In the genomic region with DNA sequence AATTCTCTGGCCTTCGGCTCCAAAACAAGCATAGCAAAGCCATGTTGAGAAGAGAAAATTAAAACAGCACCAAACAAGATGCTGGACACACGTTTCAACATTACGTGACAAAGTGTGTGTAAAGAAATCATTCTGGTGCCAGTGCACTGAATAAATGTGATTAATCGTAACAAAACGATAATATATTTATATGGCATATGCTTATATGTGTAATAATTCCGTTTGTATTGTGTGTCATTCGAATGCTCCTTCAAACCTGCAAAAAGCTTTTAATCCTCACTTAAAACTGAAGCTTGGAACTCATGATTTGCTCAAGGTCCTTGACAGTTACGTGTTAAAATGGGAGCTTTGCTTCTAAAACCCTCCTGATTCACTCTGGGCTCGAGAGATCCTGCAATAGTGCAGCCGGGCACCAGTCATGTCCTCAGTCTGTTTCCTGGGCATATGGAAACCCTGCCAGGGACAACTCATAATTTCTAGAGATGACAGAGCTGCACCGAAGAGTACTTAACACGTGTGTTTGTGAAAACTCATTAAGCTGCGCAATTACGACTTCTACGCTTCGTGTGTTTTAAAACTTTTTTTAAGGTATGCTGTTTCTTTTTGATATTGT, we compare ENCODE assay signal across 1 cellular context.
TF ChIP-seq lines count a peak whose summit lies in the region.

No MANE protein-coding gene starts in this region.

TF ChIP-seq in H1, 55 proteins besides CTCF, POLR2A, EP300 and RAD21:
- no peak for TF ChIP-seq TBP (IDR thresholded peaks at IDR 0.05; ENCODE audit: low read depth, low read length)
- no peak for TF ChIP-seq CEBPB (IDR thresholded peaks at IDR 0.05; ENCODE audit: low read depth, low read length)
- TF ChIP-seq, protein P1, sequence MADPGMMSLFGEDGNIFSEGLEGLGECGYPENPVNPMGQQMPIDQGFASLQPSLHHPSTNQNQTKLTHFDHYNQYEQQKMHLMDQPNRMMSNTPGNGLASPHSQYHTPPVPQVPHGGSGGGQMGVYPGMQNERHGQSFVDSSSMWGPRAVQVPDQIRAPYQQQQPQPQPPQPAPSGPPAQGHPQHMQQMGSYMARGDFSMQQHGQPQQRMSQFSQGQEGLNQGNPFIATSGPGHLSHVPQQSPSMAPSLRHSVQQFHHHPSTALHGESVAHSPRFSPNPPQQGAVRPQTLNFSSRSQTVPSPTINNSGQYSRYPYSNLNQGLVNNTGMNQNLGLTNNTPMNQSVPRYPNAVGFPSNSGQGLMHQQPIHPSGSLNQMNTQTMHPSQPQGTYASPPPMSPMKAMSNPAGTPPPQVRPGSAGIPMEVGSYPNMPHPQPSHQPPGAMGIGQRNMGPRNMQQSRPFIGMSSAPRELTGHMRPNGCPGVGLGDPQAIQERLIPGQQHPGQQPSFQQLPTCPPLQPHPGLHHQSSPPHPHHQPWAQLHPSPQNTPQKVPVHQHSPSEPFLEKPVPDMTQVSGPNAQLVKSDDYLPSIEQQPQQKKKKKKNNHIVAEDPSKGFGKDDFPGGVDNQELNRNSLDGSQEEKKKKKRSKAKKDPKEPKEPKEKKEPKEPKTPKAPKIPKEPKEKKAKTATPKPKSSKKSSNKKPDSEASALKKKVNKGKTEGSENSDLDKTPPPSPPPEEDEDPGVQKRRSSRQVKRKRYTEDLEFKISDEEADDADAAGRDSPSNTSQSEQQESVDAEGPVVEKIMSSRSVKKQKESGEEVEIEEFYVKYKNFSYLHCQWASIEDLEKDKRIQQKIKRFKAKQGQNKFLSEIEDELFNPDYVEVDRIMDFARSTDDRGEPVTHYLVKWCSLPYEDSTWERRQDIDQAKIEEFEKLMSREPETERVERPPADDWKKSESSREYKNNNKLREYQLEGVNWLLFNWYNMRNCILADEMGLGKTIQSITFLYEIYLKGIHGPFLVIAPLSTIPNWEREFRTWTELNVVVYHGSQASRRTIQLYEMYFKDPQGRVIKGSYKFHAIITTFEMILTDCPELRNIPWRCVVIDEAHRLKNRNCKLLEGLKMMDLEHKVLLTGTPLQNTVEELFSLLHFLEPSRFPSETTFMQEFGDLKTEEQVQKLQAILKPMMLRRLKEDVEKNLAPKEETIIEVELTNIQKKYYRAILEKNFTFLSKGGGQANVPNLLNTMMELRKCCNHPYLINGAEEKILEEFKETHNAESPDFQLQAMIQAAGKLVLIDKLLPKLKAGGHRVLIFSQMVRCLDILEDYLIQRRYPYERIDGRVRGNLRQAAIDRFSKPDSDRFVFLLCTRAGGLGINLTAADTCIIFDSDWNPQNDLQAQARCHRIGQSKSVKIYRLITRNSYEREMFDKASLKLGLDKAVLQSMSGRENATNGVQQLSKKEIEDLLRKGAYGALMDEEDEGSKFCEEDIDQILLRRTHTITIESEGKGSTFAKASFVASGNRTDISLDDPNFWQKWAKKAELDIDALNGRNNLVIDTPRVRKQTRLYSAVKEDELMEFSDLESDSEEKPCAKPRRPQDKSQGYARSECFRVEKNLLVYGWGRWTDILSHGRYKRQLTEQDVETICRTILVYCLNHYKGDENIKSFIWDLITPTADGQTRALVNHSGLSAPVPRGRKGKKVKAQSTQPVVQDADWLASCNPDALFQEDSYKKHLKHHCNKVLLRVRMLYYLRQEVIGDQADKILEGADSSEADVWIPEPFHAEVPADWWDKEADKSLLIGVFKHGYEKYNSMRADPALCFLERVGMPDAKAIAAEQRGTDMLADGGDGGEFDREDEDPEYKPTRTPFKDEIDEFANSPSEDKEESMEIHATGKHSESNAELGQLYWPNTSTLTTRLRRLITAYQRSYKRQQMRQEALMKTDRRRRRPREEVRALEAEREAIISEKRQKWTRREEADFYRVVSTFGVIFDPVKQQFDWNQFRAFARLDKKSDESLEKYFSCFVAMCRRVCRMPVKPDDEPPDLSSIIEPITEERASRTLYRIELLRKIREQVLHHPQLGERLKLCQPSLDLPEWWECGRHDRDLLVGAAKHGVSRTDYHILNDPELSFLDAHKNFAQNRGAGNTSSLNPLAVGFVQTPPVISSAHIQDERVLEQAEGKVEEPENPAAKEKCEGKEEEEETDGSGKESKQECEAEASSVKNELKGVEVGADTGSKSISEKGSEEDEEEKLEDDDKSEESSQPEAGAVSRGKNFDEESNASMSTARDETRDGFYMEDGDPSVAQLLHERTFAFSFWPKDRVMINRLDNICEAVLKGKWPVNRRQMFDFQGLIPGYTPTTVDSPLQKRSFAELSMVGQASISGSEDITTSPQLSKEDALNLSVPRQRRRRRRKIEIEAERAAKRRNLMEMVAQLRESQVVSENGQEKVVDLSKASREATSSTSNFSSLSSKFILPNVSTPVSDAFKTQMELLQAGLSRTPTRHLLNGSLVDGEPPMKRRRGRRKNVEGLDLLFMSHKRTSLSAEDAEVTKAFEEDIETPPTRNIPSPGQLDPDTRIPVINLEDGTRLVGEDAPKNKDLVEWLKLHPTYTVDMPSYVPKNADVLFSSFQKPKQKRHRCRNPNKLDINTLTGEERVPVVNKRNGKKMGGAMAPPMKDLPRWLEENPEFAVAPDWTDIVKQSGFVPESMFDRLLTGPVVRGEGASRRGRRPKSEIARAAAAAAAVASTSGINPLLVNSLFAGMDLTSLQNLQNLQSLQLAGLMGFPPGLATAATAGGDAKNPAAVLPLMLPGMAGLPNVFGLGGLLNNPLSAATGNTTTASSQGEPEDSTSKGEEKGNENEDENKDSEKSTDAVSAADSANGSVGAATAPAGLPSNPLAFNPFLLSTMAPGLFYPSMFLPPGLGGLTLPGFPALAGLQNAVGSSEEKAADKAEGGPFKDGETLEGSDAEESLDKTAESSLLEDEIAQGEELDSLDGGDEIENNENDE (IDR thresholded peaks at IDR 0.05; ENCODE audit: insufficient replicate concordance, low read length) = no peak
- TF ChIP-seq GABPA (IDR thresholded peaks at IDR 0.05; ENCODE audit: borderline replicate concordance, insufficient read depth, low read length) = no peak
- TF ChIP-seq, protein P2, sequence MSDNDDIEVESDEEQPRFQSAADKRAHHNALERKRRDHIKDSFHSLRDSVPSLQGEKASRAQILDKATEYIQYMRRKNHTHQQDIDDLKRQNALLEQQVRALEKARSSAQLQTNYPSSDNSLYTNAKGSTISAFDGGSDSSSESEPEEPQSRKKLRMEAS (IDR thresholded peaks at IDR 0.05) = no peak
- TF ChIP-seq SRF (IDR thresholded peaks at IDR 0.05; ENCODE audit: low read depth, low read length) = no peak
- no peak for TF ChIP-seq CHD1 (IDR thresholded peaks at IDR 0.05; ENCODE audit: low read depth, low read length)
- no peak for TF ChIP-seq NANOG (IDR thresholded peaks at IDR 0.05; ENCODE audit: insufficient read depth, low read depth, low read length, poor library complexity, severe bottlenecking)
- no peak for TF ChIP-seq NRF1 (IDR thresholded peaks at IDR 0.05; ENCODE audit: low read depth, low read length)
- TF ChIP-seq, protein P3, sequence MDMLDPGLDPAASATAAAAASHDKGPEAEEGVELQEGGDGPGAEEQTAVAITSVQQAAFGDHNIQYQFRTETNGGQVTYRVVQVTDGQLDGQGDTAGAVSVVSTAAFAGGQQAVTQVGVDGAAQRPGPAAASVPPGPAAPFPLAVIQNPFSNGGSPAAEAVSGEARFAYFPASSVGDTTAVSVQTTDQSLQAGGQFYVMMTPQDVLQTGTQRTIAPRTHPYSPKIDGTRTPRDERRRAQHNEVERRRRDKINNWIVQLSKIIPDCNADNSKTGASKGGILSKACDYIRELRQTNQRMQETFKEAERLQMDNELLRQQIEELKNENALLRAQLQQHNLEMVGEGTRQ (IDR thresholded peaks at IDR 0.05; ENCODE audit: low read length) = no peak
- TF ChIP-seq KDM5A (IDR thresholded peaks at IDR 0.05; ENCODE audit: low read length) = no peak
- TF ChIP-seq CREB1 (IDR thresholded peaks at IDR 0.05) = no peak
- TF ChIP-seq, protein P4, sequence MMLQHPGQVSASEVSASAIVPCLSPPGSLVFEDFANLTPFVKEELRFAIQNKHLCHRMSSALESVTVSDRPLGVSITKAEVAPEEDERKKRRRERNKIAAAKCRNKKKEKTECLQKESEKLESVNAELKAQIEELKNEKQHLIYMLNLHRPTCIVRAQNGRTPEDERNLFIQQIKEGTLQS (IDR thresholded peaks at IDR 0.05; ENCODE audit: insufficient read depth, low read depth, low read length) = no peak
- TF ChIP-seq KDM1A (IDR thresholded peaks at IDR 0.05; ENCODE audit: borderline replicate concordance, low read length) = no peak
TF ChIP-seq in H1: peak in this region for 0.
